1 cellular context compared by ENCODE assay signal in genomic region chr3:159765025-159765859, GRCh38.
TF ChIP-seq lines count a peak whose summit lies in the region.

No MANE protein-coding gene starts in this region.

TF ChIP-seq in SK-N-SH, 30 proteins besides CTCF, POLR2A, EP300 and RAD21 (continued from another document):
- TF ChIP-seq, protein P1, sequence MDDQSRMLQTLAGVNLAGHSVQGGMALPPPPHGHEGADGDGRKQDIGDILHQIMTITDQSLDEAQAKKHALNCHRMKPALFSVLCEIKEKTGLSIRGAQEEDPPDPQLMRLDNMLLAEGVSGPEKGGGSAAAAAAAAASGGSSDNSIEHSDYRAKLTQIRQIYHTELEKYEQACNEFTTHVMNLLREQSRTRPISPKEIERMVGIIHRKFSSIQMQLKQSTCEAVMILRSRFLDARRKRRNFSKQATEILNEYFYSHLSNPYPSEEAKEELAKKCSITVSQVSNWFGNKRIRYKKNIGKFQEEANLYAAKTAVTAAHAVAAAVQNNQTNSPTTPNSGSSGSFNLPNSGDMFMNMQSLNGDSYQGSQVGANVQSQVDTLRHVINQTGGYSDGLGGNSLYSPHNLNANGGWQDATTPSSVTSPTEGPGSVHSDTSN (IDR thresholded peaks at IDR 0.05) = peak; percentile 55; the same call in 1 of the 2 replicates
TF ChIP-seq in SK-N-SH: peak in this region for 15.
